In genomic region chr9:91134608-91135007, GRCh38 we compare ENCODE assay signal across 18 cellular contexts.
"Had no signal": no experiment of that assay in that cellular context is flagged by ENCODE, and none has a peak within 500 bp of the region (broad histone marks: within the 10 kb centered on the region; RNA-seq: fewer than 3 reads in every experiment).

No MANE protein-coding gene starts in this region.

- H3K9me3 ChIP-seq: colonic mucosa, heart left ventricle, mucosa of descending colon, ovary, right atrium auricular region, sigmoid colon, stomach, thoracic aorta, transverse colon had no signal

- H3K27me3 ChIP-seq: colonic mucosa, heart left ventricle, neural progenitor cell, ovary, right atrium auricular region, sigmoid colon, stomach, transverse colon had no signal

- H2AFZ ChIP-seq: neural progenitor cell had no signal

- H3K36me3 Mint-ChIP-seq: naive thymus-derived CD8-positive, alpha-beta T cell; neural progenitor cell had no signal

- DNase-seq: colonic mucosa; dermis blood vessel endothelial cell; erythroblast; heart left ventricle; hippocampal formation; mucosa of descending colon; naive thymus-derived CD8-positive, alpha-beta T cell; nucleus accumbens; ovary; sigmoid colon; stimulated activated naive CD4-positive, alpha-beta T cell; stomach; substantia nigra; transverse colon had no signal

- H3K4me1 ChIP-seq: colonic mucosa, neural progenitor cell, right atrium auricular region had no signal

- H3K9me3 Mint-ChIP-seq: naive thymus-derived CD8-positive, alpha-beta T cell had no signal

- H3K4me3 ChIP-seq: colonic mucosa, heart left ventricle, mucosa of descending colon, neural progenitor cell, ovary, right atrium auricular region, sigmoid colon, skin epidermis, stomach, thoracic aorta, transverse colon had no signal

- H3K27ac Mint-ChIP-seq: neural progenitor cell had no signal

- H3K27ac ChIP-seq: colonic mucosa, heart left ventricle, neural progenitor cell, ovary, right atrium auricular region, sigmoid colon, skin epidermis, stomach, thoracic aorta, transverse colon had no signal

- H3K4me3 Mint-ChIP-seq: naive thymus-derived CD8-positive, alpha-beta T cell; neural progenitor cell had no signal

- H3K4me2 ChIP-seq: neural progenitor cell had no signal

- H3K36me3 ChIP-seq: colonic mucosa, heart left ventricle, neural progenitor cell, ovary, right atrium auricular region, sigmoid colon, stomach, thoracic aorta, transverse colon had no signal

- H3K9ac ChIP-seq: neural progenitor cell had no signal

- ATAC-seq: heart left ventricle; mucosa of descending colon; naive thymus-derived CD8-positive, alpha-beta T cell had no signal
